ENCODE assay signal across 29 cellular contexts in the genomic region with DNA sequence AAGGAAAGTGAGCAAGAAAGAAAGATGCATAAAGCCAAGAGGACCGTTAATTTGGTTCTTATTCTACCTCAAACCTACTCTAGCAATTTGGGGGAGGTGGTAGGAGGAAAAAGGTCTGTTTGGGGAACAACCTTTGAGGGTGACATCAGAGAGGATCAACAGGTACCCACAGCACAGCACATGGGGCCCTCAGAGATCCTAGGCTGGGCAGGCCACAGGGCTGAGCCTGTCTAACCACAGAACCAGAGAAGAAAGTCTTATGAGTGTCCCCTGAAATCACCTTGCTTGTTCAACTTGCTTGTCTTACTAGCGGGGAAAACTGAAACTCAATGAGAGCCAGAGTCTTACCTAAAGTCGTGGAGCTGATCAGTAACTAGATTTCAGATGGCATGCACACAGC.
DNase-seq lines count a peak whose midpoint lies in the region; ATAC-seq and TF ChIP-seq lines count a peak whose summit lies in the region.
"Had no signal": no experiment of that assay in that cellular context is flagged by ENCODE, and none has a peak within 500 bp of the region (broad histone marks: within the 10 kb centered on the region; RNA-seq: fewer than 3 reads in every experiment).

No MANE protein-coding gene starts in this region.

- H3K36me3 ChIP-seq in heart right ventricle: no peaks in the 10 kb centered on the region
- H3K36me3 ChIP-seq: colonic mucosa, gastroesophageal sphincter, lower lobe of right lung, Peyer's patch, SJCRH30, upper lobe of left lung, WERI-Rb-1 had no signal

- no peak for TF ChIP-seq CTCF in heart right ventricle (IDR thresholded peaks at IDR 0.05)

- no peaks in the 10 kb centered on the region for H3K27me3 ChIP-seq in heart right ventricle
- H3K27me3 ChIP-seq: colonic mucosa, gastroesophageal sphincter, Peyer's patch, upper lobe of left lung had no signal

- DNase-seq in heart right ventricle (no peak), NCI-H1048 (lab: John Stamatoyannopoulos, UW) (no peak), activated gamma-delta T cell (lab: John Stamatoyannopoulos, UW) (no peak)
- DNase-seq in stimulated activated naive CD4-positive, alpha-beta T cell treated with Interleukin-2 at 50 U/mL for 16 hours (lab: John Stamatoyannopoulos, UW): no peak
- DNase-seq: activated CD4-positive, alpha-beta T cell treated with anti-CD3 and anti-CD28 coated beads for 4 hours; activated T-cell treated with anti-CD3 and anti-CD28 coated beads, Interleukin-2, amount 50 U/mL, for 24 hours; colonic mucosa; DMS 273 treated with DMSO at 0.1 percent for 48 hours; effector CD4-positive, alpha-beta T cell; hippocampal formation; Karpas-422; lower lobe of right lung; naive thymus-derived CD4-positive, alpha-beta T cell; NCI-H1436; NCI-H226; NCI-H526 treated with DMSO at 0.1 percent for 48 hours; nucleus accumbens; Peyer's patch; SJCRH30; stimulated activated CD4-positive, alpha-beta T cell treated with anti-CD3 and anti-CD28 coated beads, Interleukin-4, amount 100 ng/mL, for 4 hours; T-cell; upper lobe of left lung; WERI-Rb-1 had no signal

- peaks cover 15% of the 10 kb centered on the region for H3K27me3 Mint-ChIP-seq in activated T-helper 17 cell treated with anti-CD3 and anti-CD28 coated beads, Interleukin-2, amount 50 U/mL, for 72 hours

- no peaks in the 10 kb centered on the region for H3K4me1 Mint-ChIP-seq in activated T-helper 17 cell treated with anti-CD3 and anti-CD28 coated beads, Interleukin-2, amount 50 U/mL, for 72 hours
- H3K4me1 Mint-ChIP-seq: T-cell had no signal

- WGBS in heart right ventricle, 2 donors: 75 to 92% methylated on average over 3 of the region's 3 CpGs

- intact Hi-C loops in heart right ventricle (cut with DNase I): no loop called here

- H3K4me3 Mint-ChIP-seq in activated T-helper 17 cell treated with anti-CD3 and anti-CD28 coated beads, Interleukin-2, amount 50 U/mL, for 72 hours: no peak overlapping the region
- H3K4me3 Mint-ChIP-seq: activated T-cell treated with anti-CD3 and anti-CD28 coated beads, Interleukin-2, amount 50 U/mL, for 24 hours; naive thymus-derived CD4-positive, alpha-beta T cell; T-cell had no signal

- no peaks in the 10 kb centered on the region for H3K4me1 ChIP-seq in heart right ventricle
- H3K4me1 ChIP-seq: colonic mucosa, gastroesophageal sphincter, lower lobe of right lung, Peyer's patch, SJCRH30, upper lobe of left lung had no signal

- no peaks in the 10 kb centered on the region for H3K9me3 Mint-ChIP-seq in activated T-helper 17 cell treated with anti-CD3 and anti-CD28 coated beads, Interleukin-2, amount 50 U/mL, for 72 hours
- H3K9me3 Mint-ChIP-seq: activated T-cell treated with anti-CD3 and anti-CD28 coated beads, Interleukin-2, amount 50 U/mL, for 24 hours had no signal

- no peak overlapping the region for H3K27ac ChIP-seq in heart right ventricle
- H3K27ac ChIP-seq: colonic mucosa, gastroesophageal sphincter, lower lobe of right lung, Peyer's patch, SJCRH30, upper lobe of left lung, WERI-Rb-1 had no signal

- H3K4me3 ChIP-seq in heart right ventricle: no peak overlapping the region
- H3K4me3 ChIP-seq: colonic mucosa, gastroesophageal sphincter, lower lobe of right lung, Peyer's patch, SJCRH30, upper lobe of left lung had no signal

- ATAC-seq in GM18511 (IDR thresholded peaks at IDR 0.05; ENCODE audit: unreplicated experiment) (peak; percentile 75), GM19468 (IDR thresholded peaks at IDR 0.05; ENCODE audit: extremely low read depth, unreplicated experiment) (peak; percentile 38), HG03175 (IDR thresholded peaks at IDR 0.05; ENCODE audit: unreplicated experiment) (peak; percentile 58), heart right ventricle (no peak)
- peak; percentile 26 for ATAC-seq in activated T-helper 17 cell treated with anti-CD3 and anti-CD28 coated beads, Interleukin-2, amount 50 U/mL, for 72 hours (replicated peaks)
- ATAC-seq: gastroesophageal sphincter; HCT116; lower lobe of right lung; naive thymus-derived CD4-positive, alpha-beta T cell; T-cell had no signal

- H3K36me3 Mint-ChIP-seq in activated T-helper 17 cell treated with anti-CD3 and anti-CD28 coated beads, Interleukin-2, amount 50 U/mL, for 72 hours (ENCODE audit: low read depth): no peaks in the 10 kb centered on the region
- H3K36me3 Mint-ChIP-seq: naive thymus-derived CD4-positive, alpha-beta T cell; T-cell had no signal

- H3K27ac Mint-ChIP-seq in activated T-helper 17 cell treated with anti-CD3 and anti-CD28 coated beads, Interleukin-2, amount 50 U/mL, for 72 hours: no peak overlapping the region
- H3K27ac Mint-ChIP-seq: activated T-cell treated with anti-CD3 and anti-CD28 coated beads, Interleukin-2, amount 50 U/mL, for 24 hours; naive thymus-derived CD4-positive, alpha-beta T cell; T-cell had no signal

- no peaks in the 10 kb centered on the region for H3K9me3 ChIP-seq in heart right ventricle
- H3K9me3 ChIP-seq: colonic mucosa, gastroesophageal sphincter, lower lobe of right lung, Peyer's patch, SJCRH30, upper lobe of left lung had no signal

Comparison
In these comparisons a context has a peak if more than half of its experiments do, and no peak if none do; other contexts are left out.
1. ATAC-seq: peak in GM18511 (single experiment), GM19468 (single experiment), HG03175 (single experiment) and activated T-helper 17 cell treated with anti-CD3 and anti-CD28 coated beads, Interleukin-2, amount 50 U/mL, for 72 hours (single experiment); none in heart right ventricle (0 of 8).